Comparison of ENCODE assay signal across 2 cellular contexts in the genomic region with DNA sequence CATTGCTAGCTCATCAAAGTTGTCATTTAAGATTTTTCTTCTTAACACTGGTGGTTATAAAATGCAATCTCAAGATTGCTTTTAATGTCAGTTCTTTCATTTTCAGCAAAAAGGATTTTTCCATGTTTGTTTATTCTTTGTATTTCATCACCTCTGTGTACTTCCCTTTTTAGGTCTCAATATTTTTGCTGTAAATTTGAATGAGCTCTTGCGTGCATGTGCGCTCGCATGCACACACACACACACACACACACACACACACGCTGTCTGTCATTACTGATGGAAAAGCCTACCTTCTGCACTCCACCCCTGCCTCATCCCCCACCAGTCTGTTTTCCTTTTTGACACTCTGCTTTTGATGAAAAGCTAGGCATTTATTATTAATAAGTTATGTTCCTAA.
TF ChIP-seq lines count a peak whose summit lies in the region.

No MANE protein-coding gene starts in this region.

TF ChIP-seq in GM12878, 131 proteins besides CTCF, POLR2A, EP300 and RAD21 (continued from another document):
- TF ChIP-seq, protein P1, sequence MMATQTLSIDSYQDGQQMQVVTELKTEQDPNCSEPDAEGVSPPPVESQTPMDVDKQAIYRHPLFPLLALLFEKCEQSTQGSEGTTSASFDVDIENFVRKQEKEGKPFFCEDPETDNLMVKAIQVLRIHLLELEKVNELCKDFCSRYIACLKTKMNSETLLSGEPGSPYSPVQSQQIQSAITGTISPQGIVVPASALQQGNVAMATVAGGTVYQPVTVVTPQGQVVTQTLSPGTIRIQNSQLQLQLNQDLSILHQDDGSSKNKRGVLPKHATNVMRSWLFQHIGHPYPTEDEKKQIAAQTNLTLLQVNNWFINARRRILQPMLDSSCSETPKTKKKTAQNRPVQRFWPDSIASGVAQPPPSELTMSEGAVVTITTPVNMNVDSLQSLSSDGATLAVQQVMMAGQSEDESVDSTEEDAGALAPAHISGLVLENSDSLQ (IDR thresholded peaks at IDR 0.05): peak; percentile 30; the same call in 1 of the 2 replicates
- TF ChIP-seq SUPT20H (IDR thresholded peaks at IDR 0.05; ENCODE audit: borderline replicate concordance, control insufficient read depth, low read depth, low read length): no peak
- 0 out of 2 replicates have a peak, but pooled peaks have one; percentile 34 for TF ChIP-seq CREB1 (IDR thresholded peaks at IDR 0.05; ENCODE audit: low read depth)
- no peak for TF ChIP-seq CHD1 (IDR thresholded peaks at IDR 0.05; ENCODE audit: low read depth, low read length)
- 0 out of 2 replicates have a peak, but pooled peaks have one; percentile 10 for TF ChIP-seq RUNX3 (IDR thresholded peaks at IDR 0.05; ENCODE audit: low read length)

TF ChIP-seq in HepG2, 621 proteins besides CTCF, POLR2A, EP300 and RAD21 (continued from another document):
- TF ChIP-seq, protein P2, sequence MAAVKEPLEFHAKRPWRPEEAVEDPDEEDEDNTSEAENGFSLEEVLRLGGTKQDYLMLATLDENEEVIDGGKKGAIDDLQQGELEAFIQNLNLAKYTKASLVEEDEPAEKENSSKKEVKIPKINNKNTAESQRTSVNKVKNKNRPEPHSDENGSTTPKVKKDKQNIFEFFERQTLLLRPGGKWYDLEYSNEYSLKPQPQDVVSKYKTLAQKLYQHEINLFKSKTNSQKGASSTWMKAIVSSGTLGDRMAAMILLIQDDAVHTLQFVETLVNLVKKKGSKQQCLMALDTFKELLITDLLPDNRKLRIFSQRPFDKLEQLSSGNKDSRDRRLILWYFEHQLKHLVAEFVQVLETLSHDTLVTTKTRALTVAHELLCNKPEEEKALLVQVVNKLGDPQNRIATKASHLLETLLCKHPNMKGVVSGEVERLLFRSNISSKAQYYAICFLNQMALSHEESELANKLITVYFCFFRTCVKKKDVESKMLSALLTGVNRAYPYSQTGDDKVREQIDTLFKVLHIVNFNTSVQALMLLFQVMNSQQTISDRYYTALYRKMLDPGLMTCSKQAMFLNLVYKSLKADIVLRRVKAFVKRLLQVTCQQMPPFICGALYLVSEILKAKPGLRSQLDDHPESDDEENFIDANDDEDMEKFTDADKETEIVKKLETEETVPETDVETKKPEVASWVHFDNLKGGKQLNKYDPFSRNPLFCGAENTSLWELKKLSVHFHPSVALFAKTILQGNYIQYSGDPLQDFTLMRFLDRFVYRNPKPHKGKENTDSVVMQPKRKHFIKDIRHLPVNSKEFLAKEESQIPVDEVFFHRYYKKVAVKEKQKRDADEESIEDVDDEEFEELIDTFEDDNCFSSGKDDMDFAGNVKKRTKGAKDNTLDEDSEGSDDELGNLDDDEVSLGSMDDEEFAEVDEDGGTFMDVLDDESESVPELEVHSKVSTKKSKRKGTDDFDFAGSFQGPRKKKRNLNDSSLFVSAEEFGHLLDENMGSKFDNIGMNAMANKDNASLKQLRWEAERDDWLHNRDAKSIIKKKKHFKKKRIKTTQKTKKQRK (IDR thresholded peaks at IDR 0.05; ENCODE audit: low read length): no peak
- TF ChIP-seq THYN1 (CRISPR knock-in tag; IDR thresholded peaks at IDR 0.05; ENCODE audit: borderline replicate concordance, low read depth) (no peak), HOXA3 (CRISPR knock-in tag; IDR thresholded peaks at IDR 0.05) (no peak), SSRP1 (CRISPR knock-in tag; IDR thresholded peaks at IDR 0.05) (no peak), PAX8 (CRISPR knock-in tag; IDR thresholded peaks at IDR 0.05; ENCODE audit: borderline replicate concordance) (no peak), SETDB1 (CRISPR knock-in tag; IDR thresholded peaks at IDR 0.05; ENCODE audit: borderline replicate concordance) (no peak), NCOA1 (CRISPR knock-in tag; IDR thresholded peaks at IDR 0.05) (no peak), PPARG (CRISPR knock-in tag; conservative IDR thresholded peaks at IDR 0.05) (no peak), ZNF556 (CRISPR knock-in tag; IDR thresholded peaks at IDR 0.05; ENCODE audit: borderline replicate concordance) (no peak), SOX13 (IDR thresholded peaks at IDR 0.05) (no peak), SOX13 (CRISPR knock-in tag; conservative IDR thresholded peaks at IDR 0.05 in 1 of 2, IDR thresholded peaks at IDR 0.05 in 1 of 2) (no peak), ZNF160 (CRISPR knock-in tag; IDR thresholded peaks at IDR 0.05) (no peak)
- TF ChIP-seq, protein P3, sequence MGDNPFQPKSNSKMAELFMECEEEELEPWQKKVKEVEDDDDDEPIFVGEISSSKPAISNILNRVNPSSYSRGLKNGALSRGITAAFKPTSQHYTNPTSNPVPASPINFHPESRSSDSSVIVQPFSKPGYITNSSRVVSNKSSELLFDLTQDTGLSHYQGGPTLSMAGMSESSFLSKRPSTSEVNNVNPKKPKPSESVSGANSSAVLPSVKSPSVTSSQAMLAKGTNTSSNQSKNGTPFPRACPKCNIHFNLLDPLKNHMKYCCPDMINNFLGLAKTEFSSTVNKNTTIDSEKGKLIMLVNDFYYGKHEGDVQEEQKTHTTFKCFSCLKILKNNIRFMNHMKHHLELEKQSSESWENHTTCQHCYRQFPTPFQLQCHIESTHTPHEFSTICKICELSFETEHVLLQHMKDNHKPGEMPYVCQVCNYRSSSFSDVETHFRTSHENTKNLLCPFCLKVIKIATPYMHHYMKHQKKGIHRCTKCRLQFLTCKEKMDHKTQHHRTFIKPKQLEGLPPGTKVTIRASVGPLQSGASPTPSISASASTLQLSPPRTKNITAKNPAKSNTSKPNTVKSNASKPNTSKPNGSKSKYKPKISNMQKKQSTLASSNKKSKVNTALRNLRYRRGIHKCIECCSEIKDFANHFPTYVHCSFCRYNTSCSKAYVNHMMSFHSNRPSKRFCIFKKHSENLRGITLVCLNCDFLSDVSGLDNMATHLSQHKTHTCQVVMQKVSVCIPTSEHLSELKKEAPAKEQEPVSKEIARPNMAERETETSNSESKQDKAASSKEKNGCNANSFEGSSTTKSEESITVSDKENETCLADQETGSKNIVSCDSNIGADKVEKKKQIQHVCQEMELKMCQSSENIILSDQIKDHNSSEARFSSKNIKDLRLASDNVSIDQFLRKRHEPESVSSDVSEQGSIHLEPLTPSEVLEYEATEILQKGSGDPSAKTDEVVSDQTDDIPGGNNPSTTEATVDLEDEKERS (CRISPR knock-in tag; IDR thresholded peaks at IDR 0.05): no peak
- TF ChIP-seq, protein P4, sequence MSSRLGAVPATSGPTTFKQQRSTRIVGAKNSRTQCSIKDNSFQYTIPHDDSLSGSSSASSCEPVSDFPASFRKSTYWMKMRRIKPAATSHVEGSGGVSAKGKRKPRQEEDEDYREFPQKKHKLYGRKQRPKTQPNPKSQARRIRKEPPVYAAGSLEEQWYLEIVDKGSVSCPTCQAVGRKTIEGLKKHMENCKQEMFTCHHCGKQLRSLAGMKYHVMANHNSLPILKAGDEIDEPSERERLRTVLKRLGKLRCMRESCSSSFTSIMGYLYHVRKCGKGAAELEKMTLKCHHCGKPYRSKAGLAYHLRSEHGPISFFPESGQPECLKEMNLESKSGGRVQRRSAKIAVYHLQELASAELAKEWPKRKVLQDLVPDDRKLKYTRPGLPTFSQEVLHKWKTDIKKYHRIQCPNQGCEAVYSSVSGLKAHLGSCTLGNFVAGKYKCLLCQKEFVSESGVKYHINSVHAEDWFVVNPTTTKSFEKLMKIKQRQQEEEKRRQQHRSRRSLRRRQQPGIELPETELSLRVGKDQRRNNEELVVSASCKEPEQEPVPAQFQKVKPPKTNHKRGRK (CRISPR knock-in tag; IDR thresholded peaks at IDR 0.05): no peak
- TF ChIP-seq, protein P5, sequence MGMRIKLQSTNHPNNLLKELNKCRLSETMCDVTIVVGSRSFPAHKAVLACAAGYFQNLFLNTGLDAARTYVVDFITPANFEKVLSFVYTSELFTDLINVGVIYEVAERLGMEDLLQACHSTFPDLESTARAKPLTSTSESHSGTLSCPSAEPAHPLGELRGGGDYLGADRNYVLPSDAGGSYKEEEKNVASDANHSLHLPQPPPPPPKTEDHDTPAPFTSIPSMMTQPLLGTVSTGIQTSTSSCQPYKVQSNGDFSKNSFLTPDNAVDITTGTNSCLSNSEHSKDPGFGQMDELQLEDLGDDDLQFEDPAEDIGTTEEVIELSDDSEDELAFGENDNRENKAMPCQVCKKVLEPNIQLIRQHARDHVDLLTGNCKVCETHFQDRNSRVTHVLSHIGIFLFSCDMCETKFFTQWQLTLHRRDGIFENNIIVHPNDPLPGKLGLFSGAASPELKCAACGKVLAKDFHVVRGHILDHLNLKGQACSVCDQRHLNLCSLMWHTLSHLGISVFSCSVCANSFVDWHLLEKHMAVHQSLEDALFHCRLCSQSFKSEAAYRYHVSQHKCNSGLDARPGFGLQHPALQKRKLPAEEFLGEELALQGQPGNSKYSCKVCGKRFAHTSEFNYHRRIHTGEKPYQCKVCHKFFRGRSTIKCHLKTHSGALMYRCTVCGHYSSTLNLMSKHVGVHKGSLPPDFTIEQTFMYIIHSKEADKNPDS (CRISPR knock-in tag; IDR thresholded peaks at IDR 0.05): no peak
- TF ChIP-seq, protein P6, sequence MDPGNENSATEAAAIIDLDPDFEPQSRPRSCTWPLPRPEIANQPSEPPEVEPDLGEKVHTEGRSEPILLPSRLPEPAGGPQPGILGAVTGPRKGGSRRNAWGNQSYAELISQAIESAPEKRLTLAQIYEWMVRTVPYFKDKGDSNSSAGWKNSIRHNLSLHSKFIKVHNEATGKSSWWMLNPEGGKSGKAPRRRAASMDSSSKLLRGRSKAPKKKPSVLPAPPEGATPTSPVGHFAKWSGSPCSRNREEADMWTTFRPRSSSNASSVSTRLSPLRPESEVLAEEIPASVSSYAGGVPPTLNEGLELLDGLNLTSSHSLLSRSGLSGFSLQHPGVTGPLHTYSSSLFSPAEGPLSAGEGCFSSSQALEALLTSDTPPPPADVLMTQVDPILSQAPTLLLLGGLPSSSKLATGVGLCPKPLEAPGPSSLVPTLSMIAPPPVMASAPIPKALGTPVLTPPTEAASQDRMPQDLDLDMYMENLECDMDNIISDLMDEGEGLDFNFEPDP (CRISPR knock-in tag; conservative IDR thresholded peaks at IDR 0.05): no peak
